Comparison of ENCODE assay signal across 28 cellular contexts in the genomic region with DNA sequence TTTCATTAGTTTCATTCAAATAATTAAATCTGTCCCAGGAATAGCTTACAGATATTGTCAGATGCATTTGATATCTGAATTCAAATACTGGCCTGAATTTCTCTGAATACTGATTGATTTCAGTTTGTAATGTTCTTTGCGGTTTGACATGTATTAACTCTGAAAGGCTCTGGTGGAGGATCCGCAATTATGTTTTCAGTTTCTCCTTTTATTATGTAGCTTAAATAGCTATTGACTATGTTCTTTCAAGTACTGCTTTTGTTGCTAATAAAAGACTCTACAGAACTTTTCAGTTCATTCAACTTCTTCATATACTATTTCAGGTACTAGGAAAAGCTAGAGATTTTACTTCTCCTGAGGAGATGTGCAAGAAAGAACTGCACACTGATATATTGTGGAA.
"Had no signal": no experiment of that assay in that cellular context is flagged by ENCODE, and none has a peak within 500 bp of the region (broad histone marks: within the 10 kb centered on the region; RNA-seq: fewer than 3 reads in every experiment).

No MANE protein-coding gene starts in this region.

- FAIRE-seq: colon, endometrium, endothelial cell of umbilical vein had no signal

- H3K9me3 ChIP-seq: colonic mucosa, esophagus muscularis mucosa, esophagus squamous epithelium, gastrocnemius medialis, gastroesophageal sphincter, heart left ventricle, heart right ventricle had no signal

- H3K27ac Mint-ChIP-seq: dendritic cell treated with granulocyte-macrophage colony-stimulating factor and Interleukin-4, amounts not matched to agents 40 ng/mL and 50 ng/mL, for 4 days; effector memory CD8-positive, alpha-beta T cell; endodermal cell had no signal

- H3K4me3 ChIP-seq: colonic mucosa, coronary artery, dorsolateral prefrontal cortex, esophagus muscularis mucosa, esophagus squamous epithelium, gastrocnemius medialis, gastroesophageal sphincter, heart left ventricle, heart right ventricle had no signal

- H3K9me3 Mint-ChIP-seq: endodermal cell had no signal

- H3K4me3 Mint-ChIP-seq: dendritic cell treated with granulocyte-macrophage colony-stimulating factor and Interleukin-4, amounts not matched to agents 40 ng/mL and 50 ng/mL, for 4 days; effector memory CD8-positive, alpha-beta T cell; endodermal cell had no signal

- H3K36me3 ChIP-seq: colonic mucosa, esophagus muscularis mucosa, esophagus squamous epithelium, gastrocnemius medialis, gastroesophageal sphincter, heart left ventricle, heart right ventricle had no signal

- H3K4me1 ChIP-seq: colonic mucosa, esophagus muscularis mucosa, esophagus squamous epithelium, foreskin keratinocyte, gastrocnemius medialis, gastroesophageal sphincter, heart left ventricle, heart right ventricle had no signal

- H3K27me3 ChIP-seq: colonic mucosa, dorsolateral prefrontal cortex, esophagus muscularis mucosa, esophagus squamous epithelium, foreskin keratinocyte, gastrocnemius medialis, gastroesophageal sphincter, heart left ventricle, heart right ventricle had no signal

- DNase-seq: colonic mucosa; cortex of kidney; dermis blood vessel endothelial cell; dorsolateral prefrontal cortex; effector CD4-positive, alpha-beta T cell; effector CD8-positive, alpha-beta T cell; effector memory CD4-positive, alpha-beta T cell; effector memory CD8-positive, alpha-beta T cell; endodermal cell; erythroblast; esophagus squamous epithelium; foreskin fibroblast; foreskin keratinocyte; foreskin melanocyte; gastrocnemius medialis; glutamatergic neuron; head of caudate nucleus; heart left ventricle; heart right ventricle had no signal

- H3K27me3 Mint-ChIP-seq: dendritic cell treated with granulocyte-macrophage colony-stimulating factor and Interleukin-4, amounts not matched to agents 40 ng/mL and 50 ng/mL, for 4 days; effector memory CD8-positive, alpha-beta T cell had no signal

- ATAC-seq: effector memory CD8-positive, alpha-beta T cell; esophagus mucosa; foreskin keratinocyte; gastrocnemius medialis; gastroesophageal sphincter; heart left ventricle; heart right ventricle had no signal

- H3K27ac ChIP-seq: colonic mucosa, coronary artery, dorsolateral prefrontal cortex, epithelial cell of prostate, esophagus muscularis mucosa, esophagus squamous epithelium, foreskin keratinocyte, gastrocnemius medialis, gastroesophageal sphincter, heart left ventricle, heart right ventricle had no signal
